18 cellular contexts compared by ENCODE assay signal in genomic region chr13:76897171-76897570, GRCh38. TPM values are rescaled to one million over a fixed set of nuclear protein-coding genes. Genes with fewer than 3 reads are reported as not detected.
"Had no signal": no experiment of that assay in that cellular context is flagged by ENCODE, and none has a peak within 500 bp of the region (broad histone marks: within the 10 kb centered on the region; RNA-seq: fewer than 3 reads in every experiment).

No MANE protein-coding gene starts in this region.

RNA-seq across cellular contexts. Expression of gene ACOD1, which starts 51.1 kb away (rescaled TPM):
- total RNA-seq: left cardiac atrium; left lobe of liver; lower lobe of right lung; mammary epithelial cell; mucosa of gallbladder; naive thymus-derived CD8-positive, alpha-beta T cell; neural crest cell; osteoblast; pancreas; prostate gland; right cardiac atrium; sciatic nerve; subcutaneous adipose tissue; suprapubic skin; thoracic aorta; upper lobe of right lung had no signal
- polyA plus RNA-seq: liver; mammary epithelial cell; naive thymus-derived CD8-positive, alpha-beta T cell; pancreas; right cardiac atrium; small intestine had no signal
